Comparison of ENCODE assay signal across 13 cellular contexts in genomic region chr15:51286816-51287215, GRCh38. TPM values are rescaled to one million over a fixed set of nuclear protein-coding genes. Genes with fewer than 3 reads are reported as not detected.
DNase-seq lines count a peak whose midpoint lies in the region; ATAC-seq and TF ChIP-seq lines count a peak whose summit lies in the region.
"Had no signal": no experiment of that assay in that cellular context is flagged by ENCODE, and none has a peak within 500 bp of the region (broad histone marks: within the 10 kb centered on the region; RNA-seq: fewer than 3 reads in every experiment).

No MANE protein-coding gene starts in this region.

- no peaks in the 10 kb centered on the region for H3K27me3 ChIP-seq in heart left ventricle
- H3K27me3 ChIP-seq in CD8-positive, alpha-beta T cell (ENCODE audit: insufficient read depth, low read length): no peaks in the 10 kb centered on the region
- H3K27me3 ChIP-seq: BLaER1 had no signal

- no peaks in the 10 kb centered on the region for H3K36me3 Mint-ChIP-seq in CD8-positive, alpha-beta T cell

- no peaks in the 10 kb centered on the region for H3K9me3 Mint-ChIP-seq in CD8-positive, alpha-beta T cell

- H3K27ac Mint-ChIP-seq in CD8-positive, alpha-beta T cell: no peak overlapping the region

- TF ChIP-seq CTCF in heart left ventricle (IDR thresholded peaks at IDR 0.05) (peak in 10 of 12 donors; percentile 11 to 45 (median 32)), epithelial cell of esophagus (IDR thresholded peaks at IDR 0.05; ENCODE audit: insufficient read depth, low read depth, low read length, missing control alignments) (no peak)
- TF ChIP-seq CTCF in CD8-positive, alpha-beta T cell (IDR thresholded peaks at IDR 0.05): no peak

- no peaks in the 10 kb centered on the region for H3K9me3 ChIP-seq in heart left ventricle
- no peaks in the 10 kb centered on the region for H3K9me3 ChIP-seq in CD8-positive, alpha-beta T cell (ENCODE audit: low read length)
- H3K9me3 ChIP-seq: BLaER1 had no signal

- intact Hi-C loops in heart left ventricle (cut with DNase I): loop anchor here in 2 of 10 donors (2.0 to 5.0 kb wide), 2 partner anchors 45 to 96 kb away; no protein-coding TSS in a partner anchor
- intact Hi-C loops in cardiac septum (cut with DNase I): loop anchor here (2.0 kb wide), 1 partner anchor 94 kb away; no protein-coding TSS in a partner anchor
- intact Hi-C loops in CD8-positive, alpha-beta T cell (cut with DNase I, micrococcal nuclease): no loop called here

- TF ChIP-seq POLR2A in heart left ventricle (IDR thresholded peaks at IDR 0.05): no peak

- no peaks in the 10 kb centered on the region for H3K36me3 ChIP-seq in heart left ventricle
- no peaks in the 10 kb centered on the region for H3K36me3 ChIP-seq in CD8-positive, alpha-beta T cell (ENCODE audit: insufficient read depth, low read length)
- H3K36me3 ChIP-seq: BLaER1 had no signal

- H3K4me1 ChIP-seq in heart left ventricle: peaks cover 0 to 17% (median 0%) of the 10 kb centered on the region in 12 donors
- no peaks in the 10 kb centered on the region for H3K4me1 ChIP-seq in CD8-positive, alpha-beta T cell (ENCODE audit: insufficient read depth, low read length)

- CTCF ChIA-PET in CD8-positive, alpha-beta T cell (lab: Charles Lee): no interaction called here

- DNase-seq in heart left ventricle (no peak), cardiac septum (ENCODE audit: low spot score) (no peak), NCI-H146 treated with DMSO at 0.1 percent for 48 hours (lab: John Stamatoyannopoulos, UW; ENCODE audit: unreplicated experiment) (peak; percentile 8), epithelial cell of esophagus (ENCODE audit: low read depth) (peak; percentile 19), NCI-H1930 (lab: John Stamatoyannopoulos, UW) (no peak), putamen (ENCODE audit: low spot score) (no peak)
- DNase-seq in CD8-positive, alpha-beta T cell: no peak
- DNase-seq: activated CD4-positive, alpha-beta T cell treated with anti-CD3 and anti-CD28 coated beads for 48 hours; activated gamma-delta T cell treated with Interleukin-2 at 50 U/mL for 16 hours; NCI-H2029 had no signal

- ATAC-seq in heart left ventricle (peak in 3 of 4 donors; percentile 41 to 68 (median 51)), GM21717 (IDR thresholded peaks at IDR 0.05; ENCODE audit: unreplicated experiment) (no peak)
- ATAC-seq in CD8-positive, alpha-beta T cell: no peak

- no peak overlapping the region for H3K4me3 Mint-ChIP-seq in CD8-positive, alpha-beta T cell

- no peak overlapping the region for H3K27ac ChIP-seq in heart left ventricle
- no peak overlapping the region for H3K27ac ChIP-seq in CD8-positive, alpha-beta T cell (ENCODE audit: low read depth, low read length)
- H3K27ac ChIP-seq: BLaER1 had no signal

- H3K27me3 Mint-ChIP-seq in CD8-positive, alpha-beta T cell (ENCODE audit: low read depth): peaks cover 3% of the 10 kb centered on the region

- H3K4me1 Mint-ChIP-seq in CD8-positive, alpha-beta T cell (ENCODE audit: low read depth): no peaks in the 10 kb centered on the region

- 92 to 100% (median 93%) methylated on average over 1 of the region's 1 CpG for WGBS in heart left ventricle, 4 donors

- H3K4me3 ChIP-seq in heart left ventricle (no peak overlapping the region), epithelial cell of esophagus (ENCODE audit: low read length) (no peak overlapping the region)
- H3K4me3 ChIP-seq in CD8-positive, alpha-beta T cell (ENCODE audit: low read depth, low read length): no peak overlapping the region
- H3K4me3 ChIP-seq: BLaER1, lung had no signal

- POLR2A ChIA-PET in CD8-positive, alpha-beta T cell (lab: Charles Lee): interaction anchor here (0.6 kb wide), 1 partner anchor 13 kb away, joined by 3 read pairs; no protein-coding TSS in a partner anchor

RNA-seq across cellular contexts. Expression of gene CYP19A1, which starts 51.6 kb away (rescaled TPM):
- total RNA-seq in heart left ventricle (1 to 10 TPM in 4 of 9 donors, under 1 TPM in 5; 0.21 to 5.4 (median 0.83) TPM), cardiac septum (0.40 TPM)
- under 1 TPM; 0.15 to 0.43 TPM for polyA plus RNA-seq in heart left ventricle
- not detected for total RNA-seq in CD8-positive, alpha-beta T cell

RNA-seq across cellular contexts. Expression of gene GLDN, which starts 54.6 kb away (rescaled TPM):
- total RNA-seq in heart left ventricle (10 to 100 TPM in 7 of 9 donors, 1 to 10 TPM in 2; 7.2 to 15.3 (median 10.4) TPM), cardiac septum (20.6 TPM)
- polyA plus RNA-seq in heart left ventricle: 1 to 10 TPM; 1.1 to 2.9 TPM
- not detected for total RNA-seq in CD8-positive, alpha-beta T cell

Comparison
In these comparisons a context has a peak if more than half of its experiments do, and no peak if none do; other contexts are left out.
1. ATAC-seq: peak in heart left ventricle (3 of 4); none in GM21717 (single experiment) and CD8-positive, alpha-beta T cell (single experiment).
2. DNase-seq: peak in NCI-H146 treated with DMSO at 0.1 percent for 48 hours (single experiment) and epithelial cell of esophagus (single experiment); none in heart left ventricle (0 of 5), cardiac septum (single experiment), NCI-H1930 (0 of 2), putamen (single experiment) and CD8-positive, alpha-beta T cell (0 of 7).
3. CTCF ChIP-seq: peak in heart left ventricle (10 of 12); none in epithelial cell of esophagus (single experiment) and CD8-positive, alpha-beta T cell (single experiment).
4. RNA of gene GLDN, which starts 54.6 kb away (total RNA-seq): 20.6 TPM in cardiac septum (single experiment) and 7.2 to 15.3 TPM in heart left ventricle; not detected in CD8-positive, alpha-beta T cell; every median in the first group is over 4 times any median in the second.